In the genomic region with DNA sequence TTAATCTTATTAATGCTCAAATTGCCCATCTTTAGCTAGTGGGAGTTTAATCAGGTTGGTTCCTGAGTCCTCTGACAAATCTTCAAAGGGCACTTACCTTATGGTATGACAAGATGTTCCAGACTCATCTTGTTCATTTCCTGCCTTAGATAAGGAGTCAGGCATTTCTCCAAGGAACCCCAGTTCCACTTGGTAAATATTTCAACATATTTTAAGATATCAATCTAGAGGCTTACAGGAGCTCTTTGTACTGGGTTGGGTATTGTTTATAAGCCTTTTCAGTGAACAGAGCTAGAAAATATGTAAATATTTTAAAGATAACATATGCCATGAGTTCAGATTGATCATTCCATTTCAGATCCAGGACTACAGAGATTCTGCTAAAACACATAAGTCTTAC, we compare ENCODE assay signal across 28 cellular contexts.
"Had no signal": no experiment of that assay in that cellular context is flagged by ENCODE, and none has a peak within 500 bp of the region (broad histone marks: within the 10 kb centered on the region; RNA-seq: fewer than 3 reads in every experiment).

No MANE protein-coding gene starts in this region.

- H3K4me3 ChIP-seq: pancreas, psoas muscle, right lobe of liver, sigmoid colon, suprapubic skin, testis, tibial artery, transverse colon, upper lobe of right lung, uterus had no signal

- H3K27me3 Mint-ChIP-seq: progenitor cell of endocrine pancreas, type B pancreatic cell had no signal

- DNase-seq: naive thymus-derived CD8-positive, alpha-beta T cell; nephron progenitor cell; nucleus accumbens; pancreas; psoas muscle; right cardiac atrium; right lobe of liver; sigmoid colon; small intestine; stimulated activated CD4-positive, alpha-beta T cell treated with anti-CD3 and anti-CD28 coated beads, Interleukin-15, amount 100 ng/mL, for 24 hours; stimulated activated CD4-positive, alpha-beta T cell treated with anti-CD3 and anti-CD28 coated beads, Interleukin-2, amount 100 ng/mL, for 24 hours; stimulated activated CD4-positive, alpha-beta T cell treated with anti-CD3 and anti-CD28 coated beads, Interleukin-2, amount 100 ng/mL, for 48 hours; stimulated activated CD4-positive, alpha-beta T cell treated with anti-CD3 and anti-CD28 coated beads, Interleukin-4, amount 100 ng/mL, for 24 hours; stimulated activated naive CD4-positive, alpha-beta T cell; stimulated activated naive CD8-positive, alpha-beta T cell treated with anti-CD3 and anti-CD28 coated beads, Interleukin-15, amount 100 ng/mL, for 72 hours; stimulated activated naive CD8-positive, alpha-beta T cell treated with anti-CD3 and anti-CD28 coated beads, Interleukin-15, Interleukin-2, amounts not matched to agents 100 U/mL and 50 U/mL, for 24 hours; substantia nigra; testis; tibial artery; transverse colon; upper lobe of right lung; uterus had no signal

- ATAC-seq: naive thymus-derived CD8-positive, alpha-beta T cell; natural killer cell treated with Interleukin-12 subunit alpha and Interleukin-12 subunit beta and Interleukin-15 and Interleukin-18, amount 100 ng/mL, for 72 hours; pancreas; psoas muscle; right cardiac atrium; right lobe of liver; stimulated activated effector memory CD8-positive, alpha-beta T cell treated with anti-CD3 and anti-CD28 coated beads, Interleukin-12 subunit alpha, Interleukin-12 subunit beta, amount 100 ng/mL, for 72 hours; stimulated activated naive CD8-positive, alpha-beta T cell treated with anti-CD3 and anti-CD28 coated beads, Interleukin-15, amount 100 ng/mL, for 72 hours; stimulated activated naive CD8-positive, alpha-beta T cell treated with anti-CD3 and anti-CD28 coated beads, Interleukin-15, Interleukin-2, amounts not matched to agents 100 U/mL and 50 U/mL, for 24 hours; upper lobe of right lung had no signal

- H3K9me3 Mint-ChIP-seq: natural killer cell treated with Interleukin-12 subunit alpha and Interleukin-12 subunit beta and Interleukin-15 and Interleukin-18, amount 100 ng/mL, for 72 hours; nephron progenitor cell; neural crest cell; stimulated activated effector memory CD8-positive, alpha-beta T cell treated with anti-CD3 and anti-CD28 coated beads, Interleukin-12 subunit alpha, Interleukin-12 subunit beta, amount 100 ng/mL, for 72 hours; stimulated activated naive CD8-positive, alpha-beta T cell treated with anti-CD3 and anti-CD28 coated beads, Interleukin-15, amount 100 ng/mL, for 72 hours; type B pancreatic cell had no signal

- H3K4me3 Mint-ChIP-seq: naive thymus-derived CD8-positive, alpha-beta T cell; natural killer cell treated with Interleukin-12 subunit alpha and Interleukin-12 subunit beta and Interleukin-15 and Interleukin-18, amount 100 ng/mL, for 72 hours; nephron progenitor cell; neural crest cell; stimulated activated effector memory CD8-positive, alpha-beta T cell treated with anti-CD3 and anti-CD28 coated beads, Interleukin-12 subunit alpha, Interleukin-12 subunit beta, amount 100 ng/mL, for 72 hours; stimulated activated naive CD8-positive, alpha-beta T cell treated with anti-CD3 and anti-CD28 coated beads, Interleukin-15, amount 100 ng/mL, for 72 hours; type B pancreatic cell had no signal

- H3K27ac Mint-ChIP-seq: naive thymus-derived CD8-positive, alpha-beta T cell; nephron progenitor cell; progenitor cell of endocrine pancreas; stimulated activated effector memory CD8-positive, alpha-beta T cell treated with anti-CD3 and anti-CD28 coated beads, Interleukin-12 subunit alpha, Interleukin-12 subunit beta, amount 100 ng/mL, for 72 hours; stimulated activated naive CD8-positive, alpha-beta T cell treated with anti-CD3 and anti-CD28 coated beads, Interleukin-15, amount 100 ng/mL, for 72 hours; type B pancreatic cell had no signal

- H3K4me1 Mint-ChIP-seq: naive thymus-derived CD8-positive, alpha-beta T cell; neural crest cell; stimulated activated naive CD8-positive, alpha-beta T cell treated with anti-CD3 and anti-CD28 coated beads, Interleukin-15, amount 100 ng/mL, for 72 hours had no signal

- H3K36me3 Mint-ChIP-seq: natural killer cell treated with Interleukin-12 subunit alpha and Interleukin-12 subunit beta and Interleukin-15 and Interleukin-18, amount 100 ng/mL, for 72 hours; stimulated activated effector memory CD8-positive, alpha-beta T cell treated with anti-CD3 and anti-CD28 coated beads, Interleukin-12 subunit alpha, Interleukin-12 subunit beta, amount 100 ng/mL, for 72 hours; type B pancreatic cell had no signal
